Comparison of ENCODE assay signal across 1 cellular context in genomic region chr5:7208911-7209310, GRCh38.
TF ChIP-seq lines count a peak whose summit lies in the region.

No MANE protein-coding gene starts in this region.

TF ChIP-seq in GM23338, 12 proteins besides CTCF, POLR2A, EP300 and RAD21 (continued from another document):
- TF ChIP-seq REST (IDR thresholded peaks at IDR 0.05; ENCODE audit: unreplicated experiment) (no peak), ZNF462 (CRISPR knock-in tag; IDR thresholded peaks at IDR 0.05) (no peak), EZH2 (IDR thresholded peaks at IDR 0.05; ENCODE audit: low read depth, unreplicated experiment) (no peak), NANOG (IDR thresholded peaks at IDR 0.05; ENCODE audit: borderline replicate concordance) (no peak), STAT1 (IDR thresholded peaks at IDR 0.05; ENCODE audit: unreplicated experiment) (no peak)
- TF ChIP-seq, protein P1, sequence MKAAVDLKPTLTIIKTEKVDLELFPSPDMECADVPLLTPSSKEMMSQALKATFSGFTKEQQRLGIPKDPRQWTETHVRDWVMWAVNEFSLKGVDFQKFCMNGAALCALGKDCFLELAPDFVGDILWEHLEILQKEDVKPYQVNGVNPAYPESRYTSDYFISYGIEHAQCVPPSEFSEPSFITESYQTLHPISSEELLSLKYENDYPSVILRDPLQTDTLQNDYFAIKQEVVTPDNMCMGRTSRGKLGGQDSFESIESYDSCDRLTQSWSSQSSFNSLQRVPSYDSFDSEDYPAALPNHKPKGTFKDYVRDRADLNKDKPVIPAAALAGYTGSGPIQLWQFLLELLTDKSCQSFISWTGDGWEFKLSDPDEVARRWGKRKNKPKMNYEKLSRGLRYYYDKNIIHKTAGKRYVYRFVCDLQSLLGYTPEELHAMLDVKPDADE (IDR thresholded peaks at IDR 0.05): no peak
TF ChIP-seq in GM23338: peak in this region for 0.
